Comparison of ENCODE assay signal across 10 cellular contexts in genomic region chr3:71726106-71726505, GRCh38. TPM values are rescaled to one million over a fixed set of nuclear protein-coding genes. Genes with fewer than 3 reads are reported as not detected.
DNase-seq lines count a peak whose midpoint lies in the region; ATAC-seq and TF ChIP-seq lines count a peak whose summit lies in the region.
"Had no signal": no experiment of that assay in that cellular context is flagged by ENCODE, and none has a peak within 500 bp of the region (broad histone marks: within the 10 kb centered on the region; RNA-seq: fewer than 3 reads in every experiment).

No MANE protein-coding gene starts in this region.

- H3K36me3 ChIP-seq in muscle layer of duodenum (ENCODE audit: control insufficient read depth in 1 of 2, insufficient read depth in 2 of 2, low read length in 2 of 2) (no peaks in the 10 kb centered on the region), suprapubic skin (no peaks in the 10 kb centered on the region)

- H3K9me3 Mint-ChIP-seq in activated naive CD8-positive, alpha-beta T cell (ENCODE audit: low read depth): no peaks in the 10 kb centered on the region

- H3K9me3 ChIP-seq in muscle layer of duodenum (ENCODE audit: control insufficient read depth in 1 of 2, low read length in 2 of 2): no peaks in the 10 kb centered on the region
- no peaks in the 10 kb centered on the region for H3K9me3 ChIP-seq in suprapubic skin

- TF ChIP-seq CTCF in suprapubic skin (IDR thresholded peaks at IDR 0.05): no peak

- TF ChIP-seq POLR2A in suprapubic skin (IDR thresholded peaks at IDR 0.05): no peak

- H3K4me3 ChIP-seq in muscle layer of duodenum (ENCODE audit: low read depth in 1 of 2, low read length in 2 of 2): peak overlapping the region; percentile 58 to 68
- H3K4me3 ChIP-seq in suprapubic skin: peak overlapping the region; percentile 94

- H3K4me1 Mint-ChIP-seq in activated naive CD8-positive, alpha-beta T cell (ENCODE audit: low read depth): peaks cover 70% of the 10 kb centered on the region

- H3K27me3 ChIP-seq in muscle layer of duodenum (ENCODE audit: low read depth, low read length) (no peaks in the 10 kb centered on the region), suprapubic skin (no peaks in the 10 kb centered on the region)

- ATAC-seq in HG03378 (IDR thresholded peaks at IDR 0.05; ENCODE audit: unreplicated experiment) (no peak), GM18909 (IDR thresholded peaks at IDR 0.05; ENCODE audit: poor library complexity, unreplicated experiment) (no peak), HG02678 (IDR thresholded peaks at IDR 0.05; ENCODE audit: unreplicated experiment) (no peak)

- H3K4me1 ChIP-seq in muscle layer of duodenum (ENCODE audit: control insufficient read depth in 1 of 2, insufficient read depth in 2 of 2, low read length in 2 of 2): peaks cover 12 to 16% of the 10 kb centered on the region in 2 donors
- H3K4me1 ChIP-seq in suprapubic skin: peaks cover 25% of the 10 kb centered on the region

- H3K27ac ChIP-seq in muscle layer of duodenum (ENCODE audit: low read length) (no peak overlapping the region), suprapubic skin (no peak overlapping the region)
- H3K27ac ChIP-seq: HL-60 had no signal

- H3K27me3 Mint-ChIP-seq in activated naive CD8-positive, alpha-beta T cell: no peaks in the 10 kb centered on the region

- peak overlapping the region; percentile 98 for H3K27ac Mint-ChIP-seq in activated naive CD8-positive, alpha-beta T cell

- WGBS in suprapubic skin: 56% methylated on average over 7 of the region's 8 CpGs

- no peak for TF ChIP-seq EP300 in suprapubic skin (IDR thresholded peaks at IDR 0.05)

- DNase-seq in activated CD8-positive, alpha-beta memory T cell treated with anti-CD3 and anti-CD28 coated beads for 24 hours: peak; percentile 79
- no peak for DNase-seq in activated CD8-positive, alpha-beta memory T cell treated with anti-CD3 and anti-CD28 coated beads, Interleukin-2, amount 50 U/mL, for 48 hours
- DNase-seq in suprapubic skin (ENCODE audit: low spot score in 2 of 2): no peak

- peak overlapping the region; percentile 95 for H3K4me3 Mint-ChIP-seq in activated naive CD8-positive, alpha-beta T cell

- no peaks in the 10 kb centered on the region for H3K36me3 Mint-ChIP-seq in activated naive CD8-positive, alpha-beta T cell

RNA-seq across cellular contexts. Expression of gene EIF4E3, which starts 0.9 kb away (rescaled TPM):
- 10 to 100 TPM; 12.7 to 23.5 (median 16.0) TPM for total RNA-seq in suprapubic skin
- total RNA-seq: OCI-LY7 had no signal

RNA-seq across cellular contexts. Expression of gene GPR27, which starts 27.5 kb away (rescaled TPM):
- 1 to 10 TPM; 1.2 to 5.5 (median 3.9) TPM for total RNA-seq in suprapubic skin
- total RNA-seq: OCI-LY7 had no signal

RNA-seq across cellular contexts. Expression of gene PROK2, which starts 58.8 kb away (rescaled TPM):
- total RNA-seq in suprapubic skin: not detected
- total RNA-seq: OCI-LY7 had no signal
